8 cellular contexts compared by ENCODE assay signal in genomic region chr14:103576371-103577024, GRCh38. TPM values are rescaled to one million over a fixed set of nuclear protein-coding genes. Genes with fewer than 3 reads are reported as not detected.
A peak's percentile ranks its signal among the peaks of the same experiment; 100 is the strongest.
DNase-seq lines count a peak whose midpoint lies in the region; ATAC-seq and TF ChIP-seq lines count a peak whose summit lies in the region.

No MANE protein-coding gene starts in this region.

- TF ChIP-seq POLR2A in gastrocnemius medialis (IDR thresholded peaks at IDR 0.05), result no peak

- H3K4me1 ChIP-seq in iPS-20b (ENCODE audit: insufficient read depth, low read length) (no peaks in the 10 kb centered on the region), gastrocnemius medialis (peaks cover 8 to 18% of the 10 kb centered on the region in 2 donors)

- peak overlapping the region; percentile 73 to 96 (median 89) for H3K27ac Mint-ChIP-seq in brain

- H3K36me3 Mint-ChIP-seq in brain, result peaks cover 54% of the 10 kb centered on the region

- peaks cover 4% of the 10 kb centered on the region for H3K27me3 Mint-ChIP-seq in brain

- intact Hi-C loops in gastrocnemius medialis (cut with DNase I; ENCODE audit: low total_unique reads), result loop anchor here (10.0 kb wide), 1 partner anchor 338 kb away; no protein-coding TSS in a partner anchor

- TF ChIP-seq CTCF in AG09309 (IDR thresholded peaks at IDR 0.05; ENCODE audit: control insufficient read depth, insufficient read depth, low read depth, low read length, missing control alignments) (no peak), brain (conservative IDR thresholded peaks at IDR 0.05) (no peak), gastrocnemius medialis (IDR thresholded peaks at IDR 0.05 in 4 of 5, conservative IDR thresholded peaks at IDR 0.05 in 1 of 5) (no peak)

- H3K4me1 Mint-ChIP-seq in brain, result peaks cover 28% of the 10 kb centered on the region

- no peak overlapping the region for H3K27ac ChIP-seq in iPS-20b (ENCODE audit: low read length)
- H3K27ac ChIP-seq in gastrocnemius medialis, result peak overlapping the region; percentile 42 to 59 (median 52)

- DNase-seq in AG09309 (ENCODE audit: low read depth) (peak; percentile 46), NCI-H128 (lab: John Stamatoyannopoulos, UW; ENCODE audit: unreplicated experiment) (peak; percentile 2), gastrocnemius medialis (peak; percentile 46 to 65), GM19240 (ENCODE audit: insufficient read length, low spot score) (no peak)

- peak overlapping the region; percentile 29 to 70 (median 44) for H3K4me3 Mint-ChIP-seq in brain

- in situ Hi-C loops in gastrocnemius medialis (cut with MboI; ENCODE audit: low sequenced_read_pairs in 4 of 4), result no loop called here

- H3K36me3 ChIP-seq in iPS-20b (ENCODE audit: insufficient read depth, low read depth, low read length) (peaks cover 32% of the 10 kb centered on the region), gastrocnemius medialis (peaks cover 0 to 47% of the 10 kb centered on the region in 2 donors)

- no peak overlapping the region for H3K4me3 ChIP-seq in AG09309 (ENCODE audit: control insufficient read depth, low read depth, low read length)
- H3K4me3 ChIP-seq in iPS-20b (ENCODE audit: low read length), result no peak overlapping the region
- H3K4me3 ChIP-seq in gastrocnemius medialis, result no peak overlapping the region

- H3K9me3 Mint-ChIP-seq in brain, result no peaks in the 10 kb centered on the region

- H3K9me3 ChIP-seq in iPS-20b (ENCODE audit: insufficient read depth, low read depth, low read length) (no peaks in the 10 kb centered on the region), gastrocnemius medialis (no peaks in the 10 kb centered on the region)

- peak; percentile 61 to 71 for ATAC-seq in gastrocnemius medialis
- ATAC-seq in HG03139 (IDR thresholded peaks at IDR 0.05; ENCODE audit: unreplicated experiment), result no peak
- no peak for ATAC-seq in GM21576 (IDR thresholded peaks at IDR 0.05; ENCODE audit: unreplicated experiment)

- H3K27me3 ChIP-seq in iPS-20b (ENCODE audit: insufficient read depth, low read length), result no peaks in the 10 kb centered on the region
- no peaks in the 10 kb centered on the region for H3K27me3 ChIP-seq in gastrocnemius medialis

- H3K9ac ChIP-seq in iPS-20b (ENCODE audit: low read depth, low read length), result peak overlapping the region; percentile 41; the same call in 1 of the 2 replicates

RNA-seq across cellular contexts. Expression of gene COA8, which starts 13.7 kb away (rescaled TPM):
- 83.6 TPM for polyA plus RNA-seq in brain (ENCODE audit: insufficient read depth, low read depth, low replicate concordance)
- total RNA-seq in gastrocnemius medialis, result 100 to 1,000 TPM in 1 of 4 donors, 10 to 100 TPM in 3; 56.7 to 111 (median 71.7) TPM

RNA-seq across cellular contexts. Expression of gene BAG5, which starts 14.0 kb away (rescaled TPM):
- 19.6 TPM for polyA plus RNA-seq in brain (ENCODE audit: insufficient read depth, low read depth, low replicate concordance)
- total RNA-seq in gastrocnemius medialis, result 10 to 100 TPM; 16.9 to 22.6 (median 21.0) TPM

RNA-seq across cellular contexts. Expression of gene TRMT61A, which starts 47.5 kb away (rescaled TPM):
- 17.1 TPM for polyA plus RNA-seq in brain (ENCODE audit: insufficient read depth, low read depth, low replicate concordance)
- total RNA-seq in gastrocnemius medialis, result 10 to 100 TPM in 1 of 4 donors, 1 to 10 TPM in 3; 8.3 to 11.0 (median 9.6) TPM

RNA-seq across cellular contexts. Expression of gene KLC1, which starts 52.5 kb away (rescaled TPM):
- 186 TPM for polyA plus RNA-seq in brain (ENCODE audit: insufficient read depth, low read depth, low replicate concordance)
- 100 to 1,000 TPM; 217 to 398 (median 309) TPM for total RNA-seq in gastrocnemius medialis

RNA-seq across cellular contexts. Expression of gene CKB, which starts 53.9 kb away (rescaled TPM):
- polyA plus RNA-seq in brain (ENCODE audit: insufficient read depth, low read depth, low replicate concordance), result 2,462 TPM
- total RNA-seq in gastrocnemius medialis, result 100 to 1,000 TPM in 1 of 4 donors, 10 to 100 TPM in 3; 20.7 to 110 (median 43.4) TPM

Comparison
In these comparisons a context has a peak if more than half of its experiments do, and no peak if none do; other contexts are left out.
1. ATAC-seq: peak in gastrocnemius medialis (2 of 2); none in HG03139 (single experiment) and GM21576 (single experiment).